In genomic region chr17:4704574-4704907, GRCh38 we compare ENCODE assay signal across 7 cellular contexts. TPM values are rescaled to one million over a fixed set of nuclear protein-coding genes. Genes with fewer than 3 reads are reported as not detected.
DNase-seq lines count a peak whose midpoint lies in the region; TF ChIP-seq lines count a peak whose summit lies in the region.
"Not testable (repeated sequence)": the region's sequence is repeated elsewhere in the genome, so short reads cannot be mapped to it uniquely, and the experiment has no call there.
"Had no signal": no experiment of that assay in that cellular context is flagged by ENCODE, and none has a peak within 500 bp of the region (broad histone marks: within the 10 kb centered on the region; RNA-seq: fewer than 3 reads in every experiment).

No MANE protein-coding gene starts in this region.

- DNase-seq in HAP-1 (ENCODE audit: low spot score in 2 of 2); WERI-Rb-1; cardiac fibroblast (ENCODE audit: low read depth in 2 of 2); osteoblast (ENCODE audit: insufficient read length, low spot score, missing footprints): not testable (repeated sequence)

- in situ Hi-C loops in HAP-1 (cut with MboI; ENCODE audit: low sequenced_read_pairs) = not testable (repeated sequence)

- peaks cover 39% of the 10 kb centered on the region for H3K79me2 ChIP-seq in osteoblast (ENCODE audit: insufficient read depth, low read length)

- H3K36me3 ChIP-seq in HAP-1 (replicated peaks); osteoblast (ENCODE audit: insufficient read depth, low read length); urinary bladder (ENCODE audit: insufficient read depth): not testable (repeated sequence)
- H3K36me3 ChIP-seq in WERI-Rb-1 = peaks cover 23% of the 10 kb centered on the region; the same call in 1 of the 2 replicates

- not testable (repeated sequence) for TF ChIP-seq CTCF in WERI-Rb-1 (IDR thresholded peaks at IDR 0.05; ENCODE audit: low read depth, low read length); cardiac fibroblast (IDR thresholded peaks at IDR 0.05; ENCODE audit: low read depth, low read length); osteoblast (IDR thresholded peaks at IDR 0.05; ENCODE audit: extremely low read depth, low read depth, low read length)

- H3K4me3 ChIP-seq in HAP-1 (peak overlapping the region; percentile 99), WERI-Rb-1 (ENCODE audit: low read depth, low read length) (peak overlapping the region; percentile 99), cardiac fibroblast (replicated peaks in 1 of 2; ENCODE audit: low read depth in 2 of 2, low read length in 2 of 2) (peak overlapping the region; percentile 92 to 98), iPS-11a (ENCODE audit: low read depth, low read length) (peak overlapping the region; percentile 93), osteoblast (ENCODE audit: insufficient read depth, low read length) (peak overlapping the region; percentile 100), urinary bladder (ENCODE audit: low read depth, low read length) (peak overlapping the region; percentile 96)

- H3K4me2 ChIP-seq in osteoblast (ENCODE audit: insufficient read depth, low read length) = peak overlapping the region; percentile 98

- not testable (repeated sequence) for H3K27me3 ChIP-seq in HAP-1 (ENCODE audit: low read depth); WERI-Rb-1 (ENCODE audit: insufficient read depth, low read depth, severe bottlenecking); osteoblast (ENCODE audit: insufficient read depth, low read length)

- H4K20me1 ChIP-seq in osteoblast (ENCODE audit: insufficient read depth, low read length) = not testable (repeated sequence)

- H2AFZ ChIP-seq in osteoblast (ENCODE audit: low read length) = peak overlapping the region; percentile 99

- WGBS in urinary bladder = 43% methylated on average over 14 of the region's 14 CpGs

- H3K9me3 ChIP-seq in HAP-1; WERI-Rb-1 (ENCODE audit: severe bottlenecking); osteoblast (ENCODE audit: low read depth, low read length): not testable (repeated sequence)

- peak overlapping the region; percentile 68 for H3K27ac ChIP-seq in WERI-Rb-1
- H3K27ac ChIP-seq in osteoblast (ENCODE audit: low read depth, low read length); urinary bladder (ENCODE audit: low read depth): not testable (repeated sequence)

- H3K4me1 ChIP-seq in HAP-1; urinary bladder (ENCODE audit: insufficient read depth): not testable (repeated sequence)
- H3K4me1 ChIP-seq in osteoblast (ENCODE audit: insufficient read depth, low read length) = peaks cover 13% of the 10 kb centered on the region

RNA-seq across cellular contexts. Expression of gene PELP1, which starts 0.6 kb away (rescaled TPM):
- total RNA-seq in osteoblast (18.6 and 19.9 TPM in 2 replicates), urinary bladder (36.4 TPM)
- polyA plus RNA-seq in urinary bladder = 29.5 TPM

RNA-seq across cellular contexts. Expression of gene ARRB2, which starts 5.9 kb away (rescaled TPM):
- total RNA-seq in osteoblast (6.2 and 8.7 TPM in 2 replicates), urinary bladder (8.5 TPM)
- 26.3 TPM for polyA plus RNA-seq in urinary bladder

RNA-seq across cellular contexts. Expression of gene MED11, which starts 26.7 kb away (rescaled TPM):
- total RNA-seq in osteoblast (11.2 and 13.0 TPM in 2 replicates), urinary bladder (13.1 TPM)
- 31.7 TPM for polyA plus RNA-seq in urinary bladder

RNA-seq across cellular contexts. Expression of gene ZMYND15, which starts 35.1 kb away (rescaled TPM):
- 0.59 and 1.4 TPM in 2 replicates for total RNA-seq in osteoblast
- total RNA-seq in urinary bladder = 0.42 TPM
- polyA plus RNA-seq in urinary bladder = 0.60 TPM
- total RNA-seq: G401 had no signal

RNA-seq across cellular contexts. Expression of gene CXCL16, which starts 35.2 kb away (rescaled TPM):
- 5.9 and 11.2 TPM in 2 replicates for total RNA-seq in osteoblast
- 3.2 TPM for total RNA-seq in urinary bladder
- 14.3 TPM for polyA plus RNA-seq in urinary bladder
- total RNA-seq: G401 had no signal
